9 cellular contexts compared by ENCODE assay signal in genomic region chr11:614091-614582, GRCh38. TPM values are rescaled to one million over a fixed set of nuclear protein-coding genes. Genes with fewer than 3 reads are reported as not detected.
DNase-seq lines count a peak whose midpoint lies in the region; ATAC-seq and TF ChIP-seq lines count a peak whose summit lies in the region.
"Had no signal": no experiment of that assay in that cellular context is flagged by ENCODE, and none has a peak within 500 bp of the region (broad histone marks: within the 10 kb centered on the region; RNA-seq: fewer than 3 reads in every experiment).

No MANE protein-coding gene starts in this region.

- H3K27me3 Mint-ChIP-seq in activated naive CD8-positive, alpha-beta T cell treated with anti-CD3 and anti-CD28 coated beads for 36 hours, result no peaks in the 10 kb centered on the region
- H3K27me3 Mint-ChIP-seq in naive B cell, result no peaks in the 10 kb centered on the region

- no peak overlapping the region for H2AFZ ChIP-seq in ACC112 (ENCODE audit: low read length, unreplicated experiment)

- ATAC-seq in naive B cell (ENCODE audit: low read depth in 2 of 2), result no peak
- ATAC-seq in GM18505 (IDR thresholded peaks at IDR 0.05; ENCODE audit: unreplicated experiment), result no peak

- peak overlapping the region; percentile 93 for H3K27ac ChIP-seq in ACC112 (ENCODE audit: low read depth, low read length)

- DNase-seq in activated naive CD8-positive, alpha-beta T cell treated with anti-CD3 and anti-CD28 coated beads for 36 hours, result no peak
- DNase-seq in naive B cell, result no peak
- DNase-seq in iPS-NIHi11 (ENCODE audit: low spot score), result no peak
- DNase-seq in Kasumi-1 (lab: John Stamatoyannopoulos, UW), result no peak
- no peak for DNase-seq in GOT3 (lab: John Stamatoyannopoulos, UW)
- DNase-seq: NCI-H524 treated with DMSO at 0.1 percent for 48 hours had no signal

- no peaks in the 10 kb centered on the region for H3K9me3 Mint-ChIP-seq in activated naive CD8-positive, alpha-beta T cell treated with anti-CD3 and anti-CD28 coated beads for 36 hours
- no peaks in the 10 kb centered on the region for H3K9me3 Mint-ChIP-seq in naive B cell

- peak overlapping the region; percentile 85 for H3K27ac Mint-ChIP-seq in activated naive CD8-positive, alpha-beta T cell treated with anti-CD3 and anti-CD28 coated beads for 36 hours
- peak overlapping the region in 5 of 6 donors; percentile 41 to 92 (median 66) for H3K27ac Mint-ChIP-seq in naive B cell

- no peaks in the 10 kb centered on the region for H3K27me3 ChIP-seq in ACC112 (ENCODE audit: insufficient read depth, low read length)

- peak overlapping the region; percentile 85 for H3K4me3 Mint-ChIP-seq in activated naive CD8-positive, alpha-beta T cell treated with anti-CD3 and anti-CD28 coated beads for 36 hours
- peak overlapping the region; percentile 57 to 90 (median 75) for H3K4me3 Mint-ChIP-seq in naive B cell

- TF ChIP-seq POLR2A in GM19099 (IDR thresholded peaks at IDR 0.05; ENCODE audit: extremely low read depth, insufficient read length, low read depth), result peak; percentile 4
- no peak for TF ChIP-seq POLR2A in GM18505 (IDR thresholded peaks at IDR 0.05; ENCODE audit: borderline replicate concordance, extremely low read depth, insufficient read depth, insufficient read length)

- peak overlapping the region; percentile 99 for H3K4me3 ChIP-seq in ACC112 (ENCODE audit: low read depth, low read length)

- H3K36me3 Mint-ChIP-seq in activated naive CD8-positive, alpha-beta T cell treated with anti-CD3 and anti-CD28 coated beads for 36 hours, result peaks cover 14% of the 10 kb centered on the region
- H3K36me3 Mint-ChIP-seq in naive B cell, result no peaks in the 10 kb centered on the region

- peaks cover 26% of the 10 kb centered on the region; the same call in 1 of the 2 replicates for H3K36me3 ChIP-seq in ACC112 (ENCODE audit: insufficient read depth, low read length)

- peaks cover 10% of the 10 kb centered on the region for H3K4me1 Mint-ChIP-seq in activated naive CD8-positive, alpha-beta T cell treated with anti-CD3 and anti-CD28 coated beads for 36 hours
- peaks cover 11 to 27% (median 13%) of the 10 kb centered on the region in 3 donors for H3K4me1 Mint-ChIP-seq in naive B cell

- H3K79me2 ChIP-seq in ACC112 (ENCODE audit: control insufficient read depth, insufficient read depth, low read length, unreplicated experiment), result peaks cover 19% of the 10 kb centered on the region

- peaks cover 25% of the 10 kb centered on the region for H3K4me1 ChIP-seq in ACC112 (ENCODE audit: control insufficient read depth, insufficient read depth, low read length, unreplicated experiment)

RNA-seq across cellular contexts. Expression of gene IRF7, which starts 1.6 kb away (rescaled TPM):
- 10 to 100 TPM; 60.6 to 61.2 TPM for total RNA-seq in activated naive CD8-positive, alpha-beta T cell treated with anti-CD3 and anti-CD28 coated beads for 36 hours
- 10 to 100 TPM; 28.5 to 89.8 (median 50.2) TPM for polyA plus RNA-seq in naive B cell (ENCODE audit: low read depth in 6 of 6)

RNA-seq across cellular contexts. Expression of gene CDHR5, which starts 10.6 kb away (rescaled TPM):
- not detected for total RNA-seq in activated naive CD8-positive, alpha-beta T cell treated with anti-CD3 and anti-CD28 coated beads for 36 hours
- not detected for polyA plus RNA-seq in naive B cell (ENCODE audit: low read depth in 6 of 6)

RNA-seq across cellular contexts. Expression of gene SCT, which starts 12.8 kb away (rescaled TPM):
- total RNA-seq in activated naive CD8-positive, alpha-beta T cell treated with anti-CD3 and anti-CD28 coated beads for 36 hours, result not detected
- polyA plus RNA-seq in naive B cell (ENCODE audit: low read depth in 6 of 6), result not detected

RNA-seq across cellular contexts. Expression of gene DRD4, which starts 22.9 kb away (rescaled TPM):
- total RNA-seq in activated naive CD8-positive, alpha-beta T cell treated with anti-CD3 and anti-CD28 coated beads for 36 hours, result under 1 TPM; 0.26 to 0.37 TPM
- polyA plus RNA-seq in naive B cell (ENCODE audit: low read depth in 6 of 6), result not detected

RNA-seq across cellular contexts. Expression of gene PHRF1, which starts 37.9 kb away (rescaled TPM):
- 10 to 100 TPM; 42.3 to 44.3 TPM for total RNA-seq in activated naive CD8-positive, alpha-beta T cell treated with anti-CD3 and anti-CD28 coated beads for 36 hours
- 10 to 100 TPM in 1 of 6 donors, 1 to 10 TPM in 5; 2.3 to 16.4 (median 5.2) TPM for polyA plus RNA-seq in naive B cell (ENCODE audit: low read depth in 6 of 6)
